In the genomic region with DNA sequence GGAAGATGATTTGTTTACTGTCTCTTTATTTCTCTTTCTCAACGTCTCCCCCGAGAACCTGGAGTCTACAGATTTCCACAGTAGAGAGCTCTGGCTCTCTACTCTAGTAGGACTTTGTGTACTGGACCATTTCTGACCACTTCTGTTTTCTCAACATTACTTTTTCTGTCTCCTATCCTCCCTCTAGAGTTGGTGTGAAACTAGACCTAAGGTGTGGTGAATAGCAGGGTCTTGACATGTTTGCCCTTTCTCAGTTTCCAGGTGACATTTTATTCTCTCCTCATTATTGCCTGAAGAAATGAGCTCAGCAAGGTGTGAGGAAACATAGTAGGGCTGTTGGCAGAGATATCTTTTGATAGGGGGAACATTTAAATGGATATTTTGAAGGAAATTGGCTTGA, we compare ENCODE assay signal across 10 cellular contexts.
A peak's percentile ranks its signal among the peaks of the same experiment; 100 is the strongest.
DNase-seq lines count a peak whose midpoint lies in the region; ATAC-seq, FAIRE-seq and TF ChIP-seq lines count a peak whose summit lies in the region.
"Had no signal": no experiment of that assay in that cellular context is flagged by ENCODE, and none has a peak within 500 bp of the region (broad histone marks: within the 10 kb centered on the region; RNA-seq: fewer than 3 reads in every experiment).

No MANE protein-coding gene starts in this region.

- POLR2A ChIA-PET in A549 (lab: Yijun Ruan, JAX), result no interaction called here

- DNase-seq in A549 (ENCODE audit: low read depth in 1 of 2, low spot score in 1 of 2), result no peak
- no peak for DNase-seq in NCI-H2029 (lab: John Stamatoyannopoulos, UW)
- DNase-seq in coronary artery (ENCODE audit: low spot score), result no peak
- DNase-seq in NCI-H2081 treated with DMSO at 0.1 percent for 48 hours (lab: John Stamatoyannopoulos, UW), result no peak
- DNase-seq in NAMALWA (ENCODE audit: low spot score), result no peak
- DNase-seq: activated B cell treated with CpG ODN at 0.5 μM for 24 hours, NCI-H187 had no signal

- peaks cover 13% of the 10 kb centered on the region for H3K9me3 ChIP-seq in A549

- H3K4me1 ChIP-seq in A549, result peaks cover 29% of the 10 kb centered on the region

- TF ChIP-seq POLR2A in A549 (IDR thresholded peaks at IDR 0.05; ENCODE audit: low read length), result no peak

- H3K27ac ChIP-seq in A549, result peak overlapping the region; percentile 5 to 13; a peak in 2 of 6 replicates
- H3K27ac ChIP-seq in coronary artery, result no peak overlapping the region

- WGBS in A549 (ENCODE audit: missing lambda C conversion rate), result 90% methylated on average over 2 of the region's 2 CpGs

- ATAC-seq in A549 (no peak), GM18873 (IDR thresholded peaks at IDR 0.05; ENCODE audit: low FRiP score, unreplicated experiment) (peak; percentile 83), HG02623 (IDR thresholded peaks at IDR 0.05; ENCODE audit: unreplicated experiment) (peak; percentile 64), HG03469 (IDR thresholded peaks at IDR 0.05; ENCODE audit: unreplicated experiment) (peak; percentile 63)

- no peak for FAIRE-seq in A549 (lab: Jason Lieb, UNC)

- TF ChIP-seq EP300 in A549 (IDR thresholded peaks at IDR 0.05), result no peak

- no peak for TF ChIP-seq RAD21 in A549 (conservative IDR thresholded peaks at IDR 0.05 in 1 of 2, IDR thresholded peaks at IDR 0.05 in 1 of 2)

- CTCF ChIA-PET in A549 (lab: Yijun Ruan, JAX), result interaction anchor here (1.1 to 1.3 kb wide), 2 partner anchors 10 to 67 kb away, joined by 3 to 4 read pairs; no protein-coding TSS in a partner anchor

- no peak overlapping the region for H3K4me2 ChIP-seq in A549

- TF ChIP-seq CTCF in A549 (IDR thresholded peaks at IDR 0.05) (no peak), coronary artery (IDR thresholded peaks at IDR 0.05) (no peak)

- H3K4me3 ChIP-seq in A549, result no peak overlapping the region
- no peak overlapping the region for H3K4me3 ChIP-seq in coronary artery

TF ChIP-seq in A549, 52 proteins besides CTCF, POLR2A, EP300 and RAD21:
- TF ChIP-seq GATA3 (IDR thresholded peaks at IDR 0.05; ENCODE audit: borderline replicate concordance) (no peak), SMC3 (IDR thresholded peaks at IDR 0.05) (no peak), HEYL (CRISPR knock-in tag; IDR thresholded peaks at IDR 0.05) (no peak), MYC (IDR thresholded peaks at IDR 0.05; ENCODE audit: borderline replicate concordance, low read length) (no peak), SREBF2 (IDR thresholded peaks at IDR 0.05) (no peak), RFX5 (IDR thresholded peaks at IDR 0.05) (no peak), KDM1A (IDR thresholded peaks at IDR 0.05; ENCODE audit: low read depth) (no peak), NFE2L2 (conservative IDR thresholded peaks at IDR 0.05; ENCODE audit: low read length) (no peak), NR3C1 (IDR thresholded peaks at IDR 0.05) (no peak), CBX2 (IDR thresholded peaks at IDR 0.05; ENCODE audit: borderline replicate concordance, low read depth) (no peak), MAFK (IDR thresholded peaks at IDR 0.05; ENCODE audit: partially characterized antibody) (no peak), MAZ (IDR thresholded peaks at IDR 0.05; ENCODE audit: borderline replicate concordance, low read depth, low read length) (no peak), FOXS1 (CRISPR knock-in tag; IDR thresholded peaks at IDR 0.05) (no peak), HOXB13 (CRISPR knock-in tag; IDR thresholded peaks at IDR 0.05; ENCODE audit: low read depth) (no peak), EHMT2 (IDR thresholded peaks at IDR 0.05; ENCODE audit: low read depth) (no peak)

Comparison
In these comparisons a context has a peak if more than half of its experiments do, and no peak if none do; other contexts are left out.
1. ATAC-seq: peak in GM18873 (single experiment), HG02623 (single experiment) and HG03469 (single experiment); none in A549 (0 of 2).
2. H3K27ac ChIP-seq: peak in A549 (2 of 2); none in coronary artery (0 of 2).